ENCODE assay signal across 16 cellular contexts in genomic region chr3:37700849-37701248, GRCh38.
A peak's percentile ranks its signal among the peaks of the same experiment; 100 is the strongest.
DNase-seq lines count a peak whose midpoint lies in the region; ATAC-seq and TF ChIP-seq lines count a peak whose summit lies in the region.
"Had no signal": no experiment of that assay in that cellular context is flagged by ENCODE, and none has a peak within 500 bp of the region (broad histone marks: within the 10 kb centered on the region; RNA-seq: fewer than 3 reads in every experiment).

No MANE protein-coding gene starts in this region.

- H3K4me3 ChIP-seq in AG09309 (ENCODE audit: control insufficient read depth, low read depth, low read length), result no peak overlapping the region
- no peak overlapping the region for H3K4me3 ChIP-seq in endodermal cell (ENCODE audit: low read length)
- no peak overlapping the region for H3K4me3 ChIP-seq in right lobe of liver
- H3K4me3 ChIP-seq in spleen, result no peak overlapping the region
- H3K4me3 ChIP-seq: BLaER1, lung had no signal

- intact Hi-C loops in right lobe of liver (cut with DNase I), result no loop called here
- intact Hi-C loops in spleen (cut with DNase I; ENCODE audit: low total_unique reads), result no loop called here

- H3K27me3 ChIP-seq in endodermal cell (ENCODE audit: control insufficient read depth, insufficient read depth, low read length, poor library complexity, severe bottlenecking), result no peaks in the 10 kb centered on the region
- no peaks in the 10 kb centered on the region for H3K27me3 ChIP-seq in right lobe of liver
- H3K27me3 ChIP-seq in spleen (replicated peaks in 1 of 7), result peaks cover 0 to 5% (median 0%) of the 10 kb centered on the region in 7 donors
- H3K27me3 ChIP-seq: BLaER1 had no signal

- H3K4me1 ChIP-seq in endodermal cell (ENCODE audit: control insufficient read depth, insufficient read depth, low read length), result no peaks in the 10 kb centered on the region
- no peaks in the 10 kb centered on the region for H3K4me1 ChIP-seq in right lobe of liver
- H3K4me1 ChIP-seq in spleen, result peaks cover 0 to 15% (median 0%) of the 10 kb centered on the region in 6 donors

- no peak overlapping the region for H3K9ac ChIP-seq in endodermal cell (ENCODE audit: extremely low read depth, low read length, poor library complexity, severe bottlenecking)
- H3K9ac ChIP-seq: BLaER1 had no signal

- no peaks in the 10 kb centered on the region for H3K9me3 Mint-ChIP-seq in endodermal cell
- H3K9me3 Mint-ChIP-seq: activated CD8-positive, alpha-beta T cell treated with anti-CD3 and anti-CD28 coated beads for 36 hours; activated naive CD4-positive, alpha-beta T cell treated with anti-CD3 and anti-CD28 coated beads, Interleukin-2, amount 10 ng/mL, durations not matched to agents 7 days and 5 days had no signal

- H3K9me3 ChIP-seq in endodermal cell (ENCODE audit: control insufficient read depth, low read length) (no peaks in the 10 kb centered on the region), right lobe of liver (no peaks in the 10 kb centered on the region), spleen (no peaks in the 10 kb centered on the region)
- H3K9me3 ChIP-seq: BLaER1 had no signal

- DNase-seq in AG09309 (ENCODE audit: low read depth) (no peak), OCI-M1 (lab: John Stamatoyannopoulos, UW) (peak; percentile 4), endodermal cell (no peak), right lobe of liver (no peak), spleen (no peak), T1000 (lab: John Stamatoyannopoulos, UW) (no peak), NOMO-1 (lab: John Stamatoyannopoulos, UW; ENCODE audit: unreplicated experiment in 2 of 2) (no peak), KBM-7 (no peak)
- DNase-seq: activated CD8-positive, alpha-beta T cell treated with anti-CD3 and anti-CD28 coated beads for 36 hours; activated naive CD4-positive, alpha-beta T cell treated with anti-CD3 and anti-CD28 coated beads, Interleukin-2, amount 10 ng/mL, durations not matched to agents 7 days and 5 days; NCI-H2107; occipital lobe; stimulated activated CD4-positive, alpha-beta T cell treated with anti-CD3 and anti-CD28 coated beads, Interleukin-1b, Interleukin-23, amount 100 ng/mL, for 48 hours had no signal

- TF ChIP-seq CTCF in AG09309 (IDR thresholded peaks at IDR 0.05; ENCODE audit: control insufficient read depth, insufficient read depth, low read depth, low read length, missing control alignments) (peak; percentile 11), endodermal cell (conservative IDR thresholded peaks at IDR 0.05) (peak; percentile 46), right lobe of liver (IDR thresholded peaks at IDR 0.05) (peak; percentile 39 to 68 (median 56)), spleen (IDR thresholded peaks at IDR 0.05 in 8 of 11, conservative IDR thresholded peaks at IDR 0.05 in 3 of 11) (peak in 4 of 11 experiments; percentile 14 to 25 (median 20))

- TF ChIP-seq POLR2A in right lobe of liver (IDR thresholded peaks at IDR 0.05), result no peak
- TF ChIP-seq POLR2A in spleen (IDR thresholded peaks at IDR 0.05), result no peak

- no peaks in the 10 kb centered on the region for H3K27me3 Mint-ChIP-seq in endodermal cell (ENCODE audit: insufficient read depth)

- peaks cover 6% of the 10 kb centered on the region for H3K4me1 Mint-ChIP-seq in endodermal cell
- H3K4me1 Mint-ChIP-seq: activated naive CD4-positive, alpha-beta T cell treated with anti-CD3 and anti-CD28 coated beads, Interleukin-2, amount 10 ng/mL, durations not matched to agents 7 days and 5 days; stimulated activated memory B cell treated with anti-CD40 and anti-IgM and Interleukin-4, amounts not matched to agents 10 μg/mL and 1 μg/mL and 100 μg/mL, for 72 hours had no signal

- no peak overlapping the region for H3K27ac Mint-ChIP-seq in endodermal cell
- H3K27ac Mint-ChIP-seq: activated CD8-positive, alpha-beta T cell treated with anti-CD3 and anti-CD28 coated beads for 36 hours; activated naive CD4-positive, alpha-beta T cell treated with anti-CD3 and anti-CD28 coated beads, Interleukin-2, amount 10 ng/mL, durations not matched to agents 7 days and 5 days; stimulated activated memory B cell treated with anti-CD40 and anti-IgM and Interleukin-4, amounts not matched to agents 10 μg/mL and 1 μg/mL and 100 μg/mL, for 72 hours had no signal

- H3K36me3 ChIP-seq in endodermal cell (ENCODE audit: control insufficient read depth, insufficient read depth, low read length) (no peaks in the 10 kb centered on the region), right lobe of liver (no peaks in the 10 kb centered on the region), spleen (peaks cover 0 to 9% (median 0%) of the 10 kb centered on the region in 6 donors)
- H3K36me3 ChIP-seq: BLaER1 had no signal

- no peak overlapping the region for H3K4me3 Mint-ChIP-seq in endodermal cell
- H3K4me3 Mint-ChIP-seq: activated CD8-positive, alpha-beta T cell treated with anti-CD3 and anti-CD28 coated beads for 36 hours; activated naive CD4-positive, alpha-beta T cell treated with anti-CD3 and anti-CD28 coated beads, Interleukin-2, amount 10 ng/mL, durations not matched to agents 7 days and 5 days; stimulated activated memory B cell treated with anti-CD40 and anti-IgM and Interleukin-4, amounts not matched to agents 10 μg/mL and 1 μg/mL and 100 μg/mL, for 72 hours had no signal

- in situ Hi-C loops in KBM-7 (cut with MboI; ENCODE audit: low pct_unique_long_range_greater_than_20kb, low sequenced_read_pairs), result no loop called here

- H3K36me3 Mint-ChIP-seq in endodermal cell (ENCODE audit: low read depth), result peaks cover 12% of the 10 kb centered on the region
- H3K36me3 Mint-ChIP-seq: activated naive CD4-positive, alpha-beta T cell treated with anti-CD3 and anti-CD28 coated beads, Interleukin-2, amount 10 ng/mL, durations not matched to agents 7 days and 5 days; stimulated activated memory B cell treated with anti-CD40 and anti-IgM and Interleukin-4, amounts not matched to agents 10 μg/mL and 1 μg/mL and 100 μg/mL, for 72 hours had no signal

- ATAC-seq in right lobe of liver, result peak; percentile 66 to 82 (median 74)
- ATAC-seq: activated CD8-positive, alpha-beta T cell treated with anti-CD3 and anti-CD28 coated beads for 36 hours; stimulated activated memory B cell treated with anti-CD40 and anti-IgM and Interleukin-4, amounts not matched to agents 10 μg/mL and 1 μg/mL and 100 μg/mL, for 72 hours had no signal

- 81 to 100% methylated on average over 1 of the region's 1 CpG for WGBS in endodermal cell (ENCODE audit: insufficient coverage in 1 of 2, insufficient read length in 1 of 2), 2 experiments
- 9% methylated on average over 1 of the region's 1 CpG for WGBS in right lobe of liver (ENCODE audit: insufficient coverage, low coverage, low lambda C conversion rate, missing lambda C conversion rate)
- 19 to 73% (median 64%) methylated on average over 1 of the region's 1 CpG for WGBS in spleen, 5 donors

- H3K27ac ChIP-seq in endodermal cell (ENCODE audit: low read depth, low read length), result no peak overlapping the region
- H3K27ac ChIP-seq in right lobe of liver, result no peak overlapping the region
- no peak overlapping the region for H3K27ac ChIP-seq in spleen
- H3K27ac ChIP-seq: BLaER1 had no signal
